ENCODE assay signal across 9 cellular contexts in genomic region chr16:77675464-77676324, GRCh38. TPM values are rescaled to one million over a fixed set of nuclear protein-coding genes. Genes with fewer than 3 reads are reported as not detected.
DNase-seq lines count a peak whose midpoint lies in the region; ATAC-seq and TF ChIP-seq lines count a peak whose summit lies in the region.
"Had no signal": no experiment of that assay in that cellular context is flagged by ENCODE, and none has a peak within 500 bp of the region (broad histone marks: within the 10 kb centered on the region; RNA-seq: fewer than 3 reads in every experiment).

No MANE protein-coding gene starts in this region.

- no peaks in the 10 kb centered on the region for H3K4me1 ChIP-seq in ascending aorta
- H3K4me1 ChIP-seq in gastrocnemius medialis: no peaks in the 10 kb centered on the region

- no peak for TF ChIP-seq POLR2A in gastrocnemius medialis (IDR thresholded peaks at IDR 0.05)

- H3K4me3 ChIP-seq in ascending aorta (no peak overlapping the region), gastrocnemius medialis (no peak overlapping the region)
- H3K4me3 ChIP-seq: SK-N-MC had no signal

- H3K36me3 ChIP-seq in ascending aorta: no peaks in the 10 kb centered on the region
- H3K36me3 ChIP-seq in gastrocnemius medialis: no peaks in the 10 kb centered on the region

- no peaks in the 10 kb centered on the region for H3K27me3 ChIP-seq in ascending aorta
- H3K27me3 ChIP-seq in gastrocnemius medialis: no peaks in the 10 kb centered on the region

- peak; percentile 24 for DNase-seq in COLO829 (ENCODE audit: low spot score)
- DNase-seq in NCI-H1417 (lab: John Stamatoyannopoulos, UW): peak; percentile 52 to 90 (median 70)
- DNase-seq in T-helper 2 cell: peak in 4 of 5 experiments; percentile 21 to 64 (median 35)
- DNase-seq in ascending aorta (ENCODE audit: low spot score in 2 of 2): peak in 1 of 2 donors; percentile 88
- DNase-seq in hepatic stellate cell (ENCODE audit: low spot score): peak; percentile 54
- DNase-seq in gastrocnemius medialis: peak; percentile 11 to 35

- intact Hi-C loops in ascending aorta (cut with DNase I) (loop anchor here (1.0 to 5.0 kb wide), 5 partner anchors 47 to 425 kb away; partner anchors contain the start of genes NUDT7 and VAT1L), gastrocnemius medialis (cut with DNase I; ENCODE audit: low total_unique reads) (loop anchor here (1.0 to 2.0 kb wide), 3 partner anchors 296 to 423 kb away; partner anchors contain the start of gene WWOX)

- in situ Hi-C loops in gastrocnemius medialis (cut with MboI; ENCODE audit: low sequenced_read_pairs in 4 of 4): loop anchor here (5.0 to 10.0 kb wide), 2 partner anchors 297 to 299 kb away; no protein-coding TSS in a partner anchor

- no peaks in the 10 kb centered on the region for H3K9me3 ChIP-seq in ascending aorta
- no peaks in the 10 kb centered on the region for H3K9me3 ChIP-seq in gastrocnemius medialis

- no peak overlapping the region for H3K27ac ChIP-seq in ascending aorta
- H3K27ac ChIP-seq in gastrocnemius medialis: no peak overlapping the region
- H3K27ac ChIP-seq: SK-N-MC had no signal

- peak; percentile 74 for ATAC-seq in GM21825 (IDR thresholded peaks at IDR 0.05; ENCODE audit: unreplicated experiment)
- ATAC-seq in gastrocnemius medialis: peak in 1 of 2 donors; percentile 73
- ATAC-seq in GM21447 (IDR thresholded peaks at IDR 0.05; ENCODE audit: unreplicated experiment): no peak

- TF ChIP-seq CTCF in ascending aorta (IDR thresholded peaks at IDR 0.05): peak; percentile 90 to 95 (median 91)
- TF ChIP-seq CTCF in gastrocnemius medialis (IDR thresholded peaks at IDR 0.05 in 4 of 5, conservative IDR thresholded peaks at IDR 0.05 in 1 of 5): peak; percentile 76 to 93 (median 85)

RNA-seq across cellular contexts. Expression of gene NUDT7, which starts 46.6 kb away (rescaled TPM):
- total RNA-seq in ascending aorta: not detected
- total RNA-seq in gastrocnemius medialis: 10 to 100 TPM in 1 of 4 donors, 1 to 10 TPM in 3; 2.3 to 11.0 (median 3.4) TPM
